In the genomic region with DNA sequence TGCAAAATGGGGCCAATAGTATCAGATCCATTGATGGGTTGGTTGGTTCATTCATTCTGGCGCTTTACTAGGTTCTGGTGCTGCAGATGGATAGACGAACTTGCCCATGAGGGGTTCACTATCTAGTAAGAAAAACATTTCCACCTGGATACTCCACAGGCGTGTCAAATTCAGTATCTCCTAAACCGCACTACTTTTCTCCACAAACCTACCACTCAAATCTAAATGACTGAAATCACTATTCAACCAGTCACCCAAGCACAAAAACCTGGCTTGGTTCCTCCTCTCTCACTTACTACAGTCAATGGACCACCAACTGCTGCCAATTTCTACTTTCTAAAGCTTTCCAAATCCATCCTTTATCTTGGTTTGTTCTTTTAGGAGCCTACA, we compare ENCODE assay signal across 8 cellular contexts. TPM values are rescaled to one million over a fixed set of nuclear protein-coding genes. Genes with fewer than 3 reads are reported as not detected.
A peak's percentile ranks its signal among the peaks of the same experiment; 100 is the strongest.
DNase-seq lines count a peak whose midpoint lies in the region; ATAC-seq and TF ChIP-seq lines count a peak whose summit lies in the region.

No MANE protein-coding gene starts in this region.

- H3K36me3 ChIP-seq in SU-DHL-6 (ENCODE audit: low read length), result no peaks in the 10 kb centered on the region
- peaks cover 4% of the 10 kb centered on the region for H3K36me3 ChIP-seq in smooth muscle cell (ENCODE audit: low read depth)

- H3K9me3 ChIP-seq in SU-DHL-6 (ENCODE audit: insufficient read depth, low read length), result no peaks in the 10 kb centered on the region
- no peaks in the 10 kb centered on the region for H3K9me3 ChIP-seq in smooth muscle cell (replicated peaks; ENCODE audit: low read depth)

- TF ChIP-seq CTCF in AG04449 (IDR thresholded peaks at IDR 0.05; ENCODE audit: insufficient read depth, low read length, missing control alignments) (no peak), SU-DHL-6 (IDR thresholded peaks at IDR 0.05; ENCODE audit: insufficient read depth, low read length, poor library complexity, severe bottlenecking) (no peak), foreskin fibroblast (IDR thresholded peaks at IDR 0.05; ENCODE audit: low read depth, low read length) (no peak), smooth muscle cell (IDR thresholded peaks at IDR 0.05; ENCODE audit: borderline replicate concordance, insufficient read depth, poor library complexity, severe bottlenecking) (no peak)

- 25% methylated on average over 4 of the region's 4 CpGs for WGBS in smooth muscle cell (ENCODE audit: low lambda C conversion rate)

- H3K79me2 ChIP-seq in SU-DHL-6 (ENCODE audit: insufficient read depth, low read length) (peaks cover 8% of the 10 kb centered on the region), smooth muscle cell (ENCODE audit: low read depth) (peaks cover 12% of the 10 kb centered on the region)

- H3K27ac ChIP-seq in SU-DHL-6 (ENCODE audit: low read depth, low read length) (no peak overlapping the region), smooth muscle cell (ENCODE audit: low read depth) (no peak overlapping the region)

- DNase-seq in AG04449 (ENCODE audit: low read depth, low spot score), result no peak
- DNase-seq in foreskin fibroblast, result no peak
- no peak for DNase-seq in smooth muscle cell (lab: John Stamatoyannopoulos, UW; ENCODE audit: unreplicated experiment)
- no peak for DNase-seq in NCI-H1694 (lab: John Stamatoyannopoulos, UW)
- DNase-seq in NCI-H226, result no peak

- no peaks in the 10 kb centered on the region for H3K9me2 ChIP-seq in SU-DHL-6 (replicated peaks; ENCODE audit: insufficient read depth, low read length)

- H3K9ac ChIP-seq in SU-DHL-6 (ENCODE audit: low read length), result peak overlapping the region; percentile 92
- H3K9ac ChIP-seq in smooth muscle cell (ENCODE audit: low read depth), result peak overlapping the region; percentile 76

- H3K4me3 ChIP-seq in AG04449 (ENCODE audit: low read depth, low read length), result peak overlapping the region; percentile 86
- H3K4me3 ChIP-seq in SU-DHL-6 (ENCODE audit: insufficient read depth, low read length, poor library complexity, severe bottlenecking), result peak overlapping the region; percentile 90
- peak overlapping the region; percentile 86 to 93 for H3K4me3 ChIP-seq in foreskin fibroblast (ENCODE audit: low read depth in 1 of 2, low read length in 2 of 2)
- peak overlapping the region; percentile 94 for H3K4me3 ChIP-seq in smooth muscle cell

- peak overlapping the region; percentile 94 for H2AFZ ChIP-seq in SU-DHL-6 (ENCODE audit: low read depth, low read length, severe bottlenecking)
- H2AFZ ChIP-seq in smooth muscle cell (ENCODE audit: low read depth), result peak overlapping the region; percentile 100

- H3K4me2 ChIP-seq in SU-DHL-6 (ENCODE audit: low read depth, low read length, poor library complexity, severe bottlenecking), result peak overlapping the region; percentile 93
- H3K4me2 ChIP-seq in smooth muscle cell, result peak overlapping the region; percentile 87

- H4K20me1 ChIP-seq in SU-DHL-6 (ENCODE audit: low read depth, low read length) (no peaks in the 10 kb centered on the region), smooth muscle cell (ENCODE audit: low read depth) (no peaks in the 10 kb centered on the region)

- ATAC-seq in GM21619 (IDR thresholded peaks at IDR 0.05; ENCODE audit: unreplicated experiment) (peak; percentile 7), GM21717 (IDR thresholded peaks at IDR 0.05; ENCODE audit: unreplicated experiment) (no peak)

- CTCF ChIA-PET in AG04449 (lab: Yijun Ruan, JAX), result interaction anchor here (1.2 to 4.5 kb wide), 2 partner anchors 18 to 98 kb away, joined by 4 to 38 read pairs; no protein-coding TSS in a partner anchor

- H3K4me1 ChIP-seq in smooth muscle cell (ENCODE audit: low read depth), result peaks cover 12% of the 10 kb centered on the region

- POLR2A ChIA-PET in AG04449 (lab: Yijun Ruan, JAX), result interaction anchor here (1.0 to 1.3 kb wide), 2 partner anchors 34 to 537 kb away, joined by 3 read pairs; a partner anchor contains a TSS

- H3F3A ChIP-seq in SU-DHL-6 (ENCODE audit: insufficient read depth) (no peaks in the 10 kb centered on the region), smooth muscle cell (ENCODE audit: low read depth) (no peaks in the 10 kb centered on the region)

- H3K27me3 ChIP-seq in SU-DHL-6 (ENCODE audit: low read length), result no peaks in the 10 kb centered on the region
- H3K27me3 ChIP-seq in smooth muscle cell (ENCODE audit: low read depth), result no peaks in the 10 kb centered on the region

RNA-seq across cellular contexts. Expression of a gene that starts 0.6 kb away (rescaled TPM):
- 32.4 and 38.5 TPM in 2 replicates for total RNA-seq in smooth muscle cell
- 19.7 and 22.3 TPM in 2 replicates for polyA plus RNA-seq in smooth muscle cell
